Comparison of ENCODE assay signal across 9 cellular contexts in genomic region chr5:13780081-13780480, GRCh38.
"Had no signal": no experiment of that assay in that cellular context is flagged by ENCODE, and none has a peak within 500 bp of the region (broad histone marks: within the 10 kb centered on the region; RNA-seq: fewer than 3 reads in every experiment).

No MANE protein-coding gene starts in this region.

- ATAC-seq: HCT116, HepG2 had no signal

- DNase-seq: GM23248, GOT3, H7, HFFc6 had no signal

- H3K36me3 ChIP-seq: HAP-1 had no signal

- H3K4me1 Mint-ChIP-seq: IgD-negative memory B cell had no signal

- H3K27me3 Mint-ChIP-seq: IgD-negative memory B cell had no signal

- H3K4me3 Mint-ChIP-seq: HFFc6, IgD-negative memory B cell had no signal

- H3K9me3 Mint-ChIP-seq: HFFc6 had no signal

- H3K27ac ChIP-seq: GM23248, HL-60 had no signal

- H3K36me3 Mint-ChIP-seq: IgD-negative memory B cell had no signal

- H3K9me3 ChIP-seq: HAP-1 had no signal

- H3K4me3 ChIP-seq: GM23248, HAP-1 had no signal

- FAIRE-seq: HepG2 had no signal

- H3K4me1 ChIP-seq: HAP-1 had no signal
